ENCODE assay signal across 1 cellular context in the genomic region with DNA sequence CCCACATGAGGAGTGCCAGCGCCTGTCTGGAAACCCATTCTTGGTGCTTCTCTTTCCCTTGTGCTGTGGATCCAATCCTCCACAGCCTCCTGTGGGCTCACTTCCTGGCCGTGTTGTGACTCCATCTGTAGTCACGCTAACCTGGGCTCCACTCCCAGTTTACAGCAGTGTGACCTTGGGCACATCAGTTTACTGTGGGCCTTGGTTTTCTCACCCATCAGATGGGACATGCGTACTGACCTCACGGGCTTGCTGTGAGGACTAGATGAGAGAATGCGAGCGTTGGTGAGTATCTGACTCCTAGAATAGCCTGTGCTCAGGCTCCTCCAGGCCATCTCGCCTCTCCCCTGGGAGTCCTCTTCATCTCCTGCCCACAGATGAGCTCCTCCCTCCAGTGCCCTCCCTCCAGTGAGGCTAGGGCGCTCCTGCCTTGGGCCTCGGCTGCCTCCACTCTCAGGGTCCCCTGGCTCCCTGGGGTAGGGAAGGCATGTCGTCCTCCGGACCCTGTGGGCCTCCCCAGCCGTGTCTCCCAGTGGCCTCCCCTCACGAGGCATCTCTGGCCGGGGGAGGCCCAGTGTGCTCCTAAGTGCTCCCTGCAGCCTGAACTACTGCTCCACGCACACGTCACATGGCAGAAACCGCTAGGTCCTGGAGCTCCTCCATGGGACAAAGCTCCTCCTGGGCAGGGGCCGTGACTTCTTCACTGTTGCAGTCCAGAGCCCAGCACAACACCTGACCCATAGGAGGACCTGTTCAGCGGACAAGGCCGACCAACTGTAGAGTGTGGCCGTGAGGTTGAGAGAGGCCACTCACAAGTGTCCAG.
TF ChIP-seq lines count a peak whose summit lies in the region.

No MANE protein-coding gene starts in this region.

TF ChIP-seq in GM12878, 131 proteins besides CTCF, POLR2A, EP300 and RAD21:
- TF ChIP-seq, protein P1, sequence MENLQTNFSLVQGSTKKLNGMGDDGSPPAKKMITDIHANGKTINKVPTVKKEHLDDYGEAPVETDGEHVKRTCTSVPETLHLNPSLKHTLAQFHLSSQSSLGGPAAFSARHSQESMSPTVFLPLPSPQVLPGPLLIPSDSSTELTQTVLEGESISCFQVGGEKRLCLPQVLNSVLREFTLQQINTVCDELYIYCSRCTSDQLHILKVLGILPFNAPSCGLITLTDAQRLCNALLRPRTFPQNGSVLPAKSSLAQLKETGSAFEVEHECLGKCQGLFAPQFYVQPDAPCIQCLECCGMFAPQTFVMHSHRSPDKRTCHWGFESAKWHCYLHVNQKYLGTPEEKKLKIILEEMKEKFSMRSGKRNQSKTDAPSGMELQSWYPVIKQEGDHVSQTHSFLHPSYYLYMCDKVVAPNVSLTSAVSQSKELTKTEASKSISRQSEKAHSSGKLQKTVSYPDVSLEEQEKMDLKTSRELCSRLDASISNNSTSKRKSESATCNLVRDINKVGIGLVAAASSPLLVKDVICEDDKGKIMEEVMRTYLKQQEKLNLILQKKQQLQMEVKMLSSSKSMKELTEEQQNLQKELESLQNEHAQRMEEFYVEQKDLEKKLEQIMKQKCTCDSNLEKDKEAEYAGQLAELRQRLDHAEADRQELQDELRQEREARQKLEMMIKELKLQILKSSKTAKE (IDR thresholded peaks at IDR 0.05; ENCODE audit: low read depth, poor library complexity, severe bottlenecking) = no peak
- TF ChIP-seq TAF1 (IDR thresholded peaks at IDR 0.05; ENCODE audit: borderline replicate concordance, low read depth, low read length) = no peak
- TF ChIP-seq NR2C2 (IDR thresholded peaks at IDR 0.05; ENCODE audit: borderline replicate concordance, control insufficient read depth, insufficient read length, low read depth) = no peak
- TF ChIP-seq, protein P2, sequence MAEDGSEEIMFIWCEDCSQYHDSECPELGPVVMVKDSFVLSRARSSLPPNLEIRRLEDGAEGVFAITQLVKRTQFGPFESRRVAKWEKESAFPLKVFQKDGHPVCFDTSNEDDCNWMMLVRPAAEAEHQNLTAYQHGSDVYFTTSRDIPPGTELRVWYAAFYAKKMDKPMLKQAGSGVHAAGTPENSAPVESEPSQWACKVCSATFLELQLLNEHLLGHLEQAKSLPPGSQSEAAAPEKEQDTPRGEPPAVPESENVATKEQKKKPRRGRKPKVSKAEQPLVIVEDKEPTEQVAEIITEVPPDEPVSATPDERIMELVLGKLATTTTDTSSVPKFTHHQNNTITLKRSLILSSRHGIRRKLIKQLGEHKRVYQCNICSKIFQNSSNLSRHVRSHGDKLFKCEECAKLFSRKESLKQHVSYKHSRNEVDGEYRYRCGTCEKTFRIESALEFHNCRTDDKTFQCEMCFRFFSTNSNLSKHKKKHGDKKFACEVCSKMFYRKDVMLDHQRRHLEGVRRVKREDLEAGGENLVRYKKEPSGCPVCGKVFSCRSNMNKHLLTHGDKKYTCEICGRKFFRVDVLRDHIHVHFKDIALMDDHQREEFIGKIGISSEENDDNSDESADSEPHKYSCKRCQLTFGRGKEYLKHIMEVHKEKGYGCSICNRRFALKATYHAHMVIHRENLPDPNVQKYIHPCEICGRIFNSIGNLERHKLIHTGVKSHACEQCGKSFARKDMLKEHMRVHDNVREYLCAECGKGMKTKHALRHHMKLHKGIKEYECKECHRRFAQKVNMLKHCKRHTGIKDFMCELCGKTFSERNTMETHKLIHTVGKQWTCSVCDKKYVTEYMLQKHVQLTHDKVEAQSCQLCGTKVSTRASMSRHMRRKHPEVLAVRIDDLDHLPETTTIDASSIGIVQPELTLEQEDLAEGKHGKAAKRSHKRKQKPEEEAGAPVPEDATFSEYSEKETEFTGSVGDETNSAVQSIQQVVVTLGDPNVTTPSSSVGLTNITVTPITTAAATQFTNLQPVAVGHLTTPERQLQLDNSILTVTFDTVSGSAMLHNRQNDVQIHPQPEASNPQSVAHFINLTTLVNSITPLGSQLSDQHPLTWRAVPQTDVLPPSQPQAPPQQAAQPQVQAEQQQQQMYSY (CRISPR knock-in tag; IDR thresholded peaks at IDR 0.05) = no peak
- TF ChIP-seq ZSCAN29 (IDR thresholded peaks at IDR 0.05) = no peak
- TF ChIP-seq, protein P3, sequence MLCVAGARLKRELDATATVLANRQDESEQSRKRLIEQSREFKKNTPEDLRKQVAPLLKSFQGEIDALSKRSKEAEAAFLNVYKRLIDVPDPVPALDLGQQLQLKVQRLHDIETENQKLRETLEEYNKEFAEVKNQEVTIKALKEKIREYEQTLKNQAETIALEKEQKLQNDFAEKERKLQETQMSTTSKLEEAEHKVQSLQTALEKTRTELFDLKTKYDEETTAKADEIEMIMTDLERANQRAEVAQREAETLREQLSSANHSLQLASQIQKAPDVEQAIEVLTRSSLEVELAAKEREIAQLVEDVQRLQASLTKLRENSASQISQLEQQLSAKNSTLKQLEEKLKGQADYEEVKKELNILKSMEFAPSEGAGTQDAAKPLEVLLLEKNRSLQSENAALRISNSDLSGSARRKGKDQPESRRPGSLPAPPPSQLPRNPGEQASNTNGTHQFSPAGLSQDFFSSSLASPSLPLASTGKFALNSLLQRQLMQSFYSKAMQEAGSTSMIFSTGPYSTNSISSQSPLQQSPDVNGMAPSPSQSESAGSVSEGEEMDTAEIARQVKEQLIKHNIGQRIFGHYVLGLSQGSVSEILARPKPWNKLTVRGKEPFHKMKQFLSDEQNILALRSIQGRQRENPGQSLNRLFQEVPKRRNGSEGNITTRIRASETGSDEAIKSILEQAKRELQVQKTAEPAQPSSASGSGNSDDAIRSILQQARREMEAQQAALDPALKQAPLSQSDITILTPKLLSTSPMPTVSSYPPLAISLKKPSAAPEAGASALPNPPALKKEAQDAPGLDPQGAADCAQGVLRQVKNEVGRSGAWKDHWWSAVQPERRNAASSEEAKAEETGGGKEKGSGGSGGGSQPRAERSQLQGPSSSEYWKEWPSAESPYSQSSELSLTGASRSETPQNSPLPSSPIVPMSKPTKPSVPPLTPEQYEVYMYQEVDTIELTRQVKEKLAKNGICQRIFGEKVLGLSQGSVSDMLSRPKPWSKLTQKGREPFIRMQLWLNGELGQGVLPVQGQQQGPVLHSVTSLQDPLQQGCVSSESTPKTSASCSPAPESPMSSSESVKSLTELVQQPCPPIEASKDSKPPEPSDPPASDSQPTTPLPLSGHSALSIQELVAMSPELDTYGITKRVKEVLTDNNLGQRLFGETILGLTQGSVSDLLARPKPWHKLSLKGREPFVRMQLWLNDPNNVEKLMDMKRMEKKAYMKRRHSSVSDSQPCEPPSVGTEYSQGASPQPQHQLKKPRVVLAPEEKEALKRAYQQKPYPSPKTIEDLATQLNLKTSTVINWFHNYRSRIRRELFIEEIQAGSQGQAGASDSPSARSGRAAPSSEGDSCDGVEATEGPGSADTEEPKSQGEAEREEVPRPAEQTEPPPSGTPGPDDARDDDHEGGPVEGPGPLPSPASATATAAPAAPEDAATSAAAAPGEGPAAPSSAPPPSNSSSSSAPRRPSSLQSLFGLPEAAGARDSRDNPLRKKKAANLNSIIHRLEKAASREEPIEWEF (IDR thresholded peaks at IDR 0.05; ENCODE audit: insufficient replicate concordance, low read depth, low read length) = no peak
- TF ChIP-seq, protein P4, sequence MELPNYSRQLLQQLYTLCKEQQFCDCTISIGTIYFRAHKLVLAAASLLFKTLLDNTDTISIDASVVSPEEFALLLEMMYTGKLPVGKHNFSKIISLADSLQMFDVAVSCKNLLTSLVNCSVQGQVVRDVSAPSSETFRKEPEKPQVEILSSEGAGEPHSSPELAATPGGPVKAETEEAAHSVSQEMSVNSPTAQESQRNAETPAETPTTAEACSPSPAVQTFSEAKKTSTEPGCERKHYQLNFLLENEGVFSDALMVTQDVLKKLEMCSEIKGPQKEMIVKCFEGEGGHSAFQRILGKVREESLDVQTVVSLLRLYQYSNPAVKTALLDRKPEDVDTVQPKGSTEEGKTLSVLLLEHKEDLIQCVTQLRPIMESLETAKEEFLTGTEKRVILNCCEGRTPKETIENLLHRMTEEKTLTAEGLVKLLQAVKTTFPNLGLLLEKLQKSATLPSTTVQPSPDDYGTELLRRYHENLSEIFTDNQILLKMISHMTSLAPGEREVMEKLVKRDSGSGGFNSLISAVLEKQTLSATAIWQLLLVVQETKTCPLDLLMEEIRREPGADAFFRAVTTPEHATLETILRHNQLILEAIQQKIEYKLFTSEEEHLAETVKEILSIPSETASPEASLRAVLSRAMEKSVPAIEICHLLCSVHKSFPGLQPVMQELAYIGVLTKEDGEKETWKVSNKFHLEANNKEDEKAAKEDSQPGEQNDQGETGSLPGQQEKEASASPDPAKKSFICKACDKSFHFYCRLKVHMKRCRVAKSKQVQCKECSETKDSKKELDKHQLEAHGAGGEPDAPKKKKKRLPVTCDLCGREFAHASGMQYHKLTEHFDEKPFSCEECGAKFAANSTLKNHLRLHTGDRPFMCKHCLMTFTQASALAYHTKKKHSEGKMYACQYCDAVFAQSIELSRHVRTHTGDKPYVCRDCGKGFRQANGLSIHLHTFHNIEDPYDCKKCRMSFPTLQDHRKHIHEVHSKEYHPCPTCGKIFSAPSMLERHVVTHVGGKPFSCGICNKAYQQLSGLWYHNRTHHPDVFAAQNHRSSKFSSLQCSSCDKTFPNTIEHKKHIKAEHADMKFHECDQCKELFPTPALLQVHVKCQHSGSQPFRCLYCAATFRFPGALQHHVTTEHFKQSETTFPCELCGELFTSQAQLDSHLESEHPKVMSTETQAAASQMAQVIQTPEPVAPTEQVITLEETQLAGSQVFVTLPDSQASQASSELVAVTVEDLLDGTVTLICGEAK (IDR thresholded peaks at IDR 0.05; ENCODE audit: borderline replicate concordance) = no peak
- TF ChIP-seq, protein P5, sequence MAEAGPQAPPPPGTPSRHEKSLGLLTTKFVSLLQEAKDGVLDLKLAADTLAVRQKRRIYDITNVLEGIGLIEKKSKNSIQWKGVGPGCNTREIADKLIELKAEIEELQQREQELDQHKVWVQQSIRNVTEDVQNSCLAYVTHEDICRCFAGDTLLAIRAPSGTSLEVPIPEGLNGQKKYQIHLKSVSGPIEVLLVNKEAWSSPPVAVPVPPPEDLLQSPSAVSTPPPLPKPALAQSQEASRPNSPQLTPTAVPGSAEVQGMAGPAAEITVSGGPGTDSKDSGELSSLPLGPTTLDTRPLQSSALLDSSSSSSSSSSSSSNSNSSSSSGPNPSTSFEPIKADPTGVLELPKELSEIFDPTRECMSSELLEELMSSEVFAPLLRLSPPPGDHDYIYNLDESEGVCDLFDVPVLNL (IDR thresholded peaks at IDR 0.05; ENCODE audit: low read depth, low read length) = no peak
- TF ChIP-seq CHD2 (IDR thresholded peaks at IDR 0.05; ENCODE audit: borderline replicate concordance, low read depth, low read length) = no peak
